In the genomic region with DNA sequence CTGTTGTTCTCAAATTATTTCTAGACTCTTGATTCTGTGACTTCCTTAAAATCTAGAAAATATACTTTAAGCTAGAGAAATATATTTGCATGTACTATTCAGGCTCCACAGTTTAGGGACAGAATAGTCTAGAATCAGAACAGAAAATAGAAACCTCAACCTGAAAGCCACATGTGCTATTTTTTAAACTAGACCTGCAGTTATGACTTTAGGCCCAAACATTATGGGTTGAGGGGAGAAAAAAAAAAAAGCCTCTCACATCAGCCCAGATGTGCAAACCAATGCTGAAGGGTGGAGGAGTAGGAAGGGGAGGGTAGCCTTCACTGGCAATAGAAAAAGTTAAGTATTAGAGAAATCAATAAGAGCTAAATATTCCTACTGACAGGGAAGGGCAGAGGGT, we compare ENCODE assay signal across 10 cellular contexts. TPM values are rescaled to one million over a fixed set of nuclear protein-coding genes. Genes with fewer than 3 reads are reported as not detected.
DNase-seq lines count a peak whose midpoint lies in the region; ATAC-seq lines count a peak whose summit lies in the region.
"Had no signal": no experiment of that assay in that cellular context is flagged by ENCODE, and none has a peak within 500 bp of the region (broad histone marks: within the 10 kb centered on the region; RNA-seq: fewer than 3 reads in every experiment).

No MANE protein-coding gene starts in this region.

- H3K79me2 ChIP-seq in GM23248 (ENCODE audit: insufficient read depth): peaks cover 98% of the 10 kb centered on the region

- no peaks in the 10 kb centered on the region for H3K9me3 ChIP-seq in GM23248 (ENCODE audit: low read depth)
- H3K9me3 ChIP-seq: transverse colon had no signal

- H3K9me3 Mint-ChIP-seq in activated T-cell treated with anti-CD3 and anti-CD28 coated beads, Interleukin-2, amount 50 U/mL, for 72 hours: no peaks in the 10 kb centered on the region
- no peaks in the 10 kb centered on the region for H3K9me3 Mint-ChIP-seq in stimulated activated naive CD8-positive, alpha-beta T cell treated with anti-CD3 and anti-CD28 coated beads, Interleukin-15, amount 100 ng/mL, for 72 hours

- H3K9ac ChIP-seq in GM23248: no peak overlapping the region

- H4K20me1 ChIP-seq in GM23248 (ENCODE audit: insufficient read depth): peaks cover 55% of the 10 kb centered on the region

- H3K4me1 ChIP-seq in GM23248 (ENCODE audit: insufficient read depth): peaks cover 58% of the 10 kb centered on the region

- peaks cover 64% of the 10 kb centered on the region for H3K36me3 ChIP-seq in GM23248 (ENCODE audit: low read depth)
- H3K36me3 ChIP-seq: transverse colon had no signal

- no peaks in the 10 kb centered on the region for H3K27me3 ChIP-seq in GM23248 (replicated peaks; ENCODE audit: insufficient read depth)
- H3K27me3 ChIP-seq: transverse colon had no signal

- peaks cover 3% of the 10 kb centered on the region in 2 donors for H3K36me3 Mint-ChIP-seq in activated T-cell treated with anti-CD3 and anti-CD28 coated beads, Interleukin-2, amount 50 U/mL, for 72 hours (ENCODE audit: insufficient read depth in 2 of 2)

- H3K27ac Mint-ChIP-seq in activated T-cell treated with anti-CD3 and anti-CD28 coated beads, Interleukin-2, amount 50 U/mL, for 72 hours: no peak overlapping the region
- H3K27ac Mint-ChIP-seq in stimulated activated naive CD8-positive, alpha-beta T cell treated with anti-CD3 and anti-CD28 coated beads, Interleukin-15, amount 100 ng/mL, for 72 hours: no peak overlapping the region

- H3K27me3 Mint-ChIP-seq in activated T-cell treated with anti-CD3 and anti-CD28 coated beads, Interleukin-2, amount 50 U/mL, for 72 hours (ENCODE audit: low read depth): no peaks in the 10 kb centered on the region
- H3K27me3 Mint-ChIP-seq in stimulated activated naive CD8-positive, alpha-beta T cell treated with anti-CD3 and anti-CD28 coated beads, Interleukin-15, amount 100 ng/mL, for 72 hours: no peaks in the 10 kb centered on the region

- peak overlapping the region; percentile 36 for H3K27ac ChIP-seq in GM23248

- in situ Hi-C loops in GM23248 (cut with MboI): no loop called here

- peak in 1 of 2 donors; percentile 24 for ATAC-seq in activated T-cell treated with anti-CD3 and anti-CD28 coated beads, Interleukin-2, amount 50 U/mL, for 72 hours (replicated peaks in 1 of 2)
- peak; percentile 51 for ATAC-seq in HG03432 (IDR thresholded peaks at IDR 0.05; ENCODE audit: unreplicated experiment)
- peak; percentile 55 for ATAC-seq in stimulated activated naive CD8-positive, alpha-beta T cell treated with anti-CD3 and anti-CD28 coated beads, Interleukin-15, amount 100 ng/mL, for 72 hours

- DNase-seq in activated T-cell treated with anti-CD3 and anti-CD28 coated beads, Interleukin-2, amount 50 U/mL, for 72 hours: no peak
- DNase-seq in activated T-cell treated with anti-CD3 and anti-CD28 coated beads, Interleukin-2, amount 50 U/mL, for 1 hour: no peak
- DNase-seq in GM23248 (no peak), NOMO-1 (lab: John Stamatoyannopoulos, UW; ENCODE audit: unreplicated experiment in 2 of 2) (no peak), putamen (ENCODE audit: low spot score) (no peak), NAMALWA (ENCODE audit: low spot score) (no peak)
- no peak for DNase-seq in stimulated activated naive CD8-positive, alpha-beta T cell treated with anti-CD3 and anti-CD28 coated beads, Interleukin-15, amount 100 ng/mL, for 72 hours
- DNase-seq: activated CD8-positive, alpha-beta memory T cell treated with anti-CD3 and anti-CD28 coated beads, Interleukin-2, amount 50 U/mL, for 48 hours; transverse colon had no signal

- H3K4me3 Mint-ChIP-seq in activated T-cell treated with anti-CD3 and anti-CD28 coated beads, Interleukin-2, amount 50 U/mL, for 72 hours: peak overlapping the region; percentile 65 to 71
- peak overlapping the region; percentile 2 to 58 for H3K4me3 Mint-ChIP-seq in stimulated activated naive CD8-positive, alpha-beta T cell treated with anti-CD3 and anti-CD28 coated beads, Interleukin-15, amount 100 ng/mL, for 72 hours

- peaks cover 36% of the 10 kb centered on the region for H3K4me1 Mint-ChIP-seq in activated T-cell treated with anti-CD3 and anti-CD28 coated beads, Interleukin-2, amount 50 U/mL, for 72 hours (ENCODE audit: low read depth)
- peaks cover 42% of the 10 kb centered on the region for H3K4me1 Mint-ChIP-seq in stimulated activated naive CD8-positive, alpha-beta T cell treated with anti-CD3 and anti-CD28 coated beads, Interleukin-15, amount 100 ng/mL, for 72 hours

- H2AFZ ChIP-seq in GM23248: no peak overlapping the region

- no peaks in the 10 kb centered on the region for H3K9me2 ChIP-seq in GM23248 (ENCODE audit: insufficient read depth)

- H3F3A ChIP-seq in GM23248 (ENCODE audit: insufficient read depth): peaks cover 97% of the 10 kb centered on the region

- no peak overlapping the region for H3K4me2 ChIP-seq in GM23248 (ENCODE audit: unreplicated experiment)

- H3K4me3 ChIP-seq in GM23248: no peak overlapping the region
- H3K4me3 ChIP-seq: transverse colon had no signal

RNA-seq across cellular contexts. Expression of gene ELL2, which starts 35.7 kb away (rescaled TPM):
- total RNA-seq in activated T-cell treated with anti-CD3 and anti-CD28 coated beads, Interleukin-2, amount 50 U/mL, for 72 hours: 100 to 1,000 TPM in 1 of 2 donors, 10 to 100 TPM in 1; 76.3 to 113 TPM
- 228 and 243 TPM in 2 replicates for total RNA-seq in GM23248 (2014; rRNA removed; shearing (Covaris generic))
- polyA plus RNA-seq in GM23248 (2016; fragmentation: Nextera tagmentation; extraction: Ambion mirVana): 147 and 159 TPM in 2 replicates
